Comparison of ENCODE assay signal across 21 cellular contexts in the genomic region with DNA sequence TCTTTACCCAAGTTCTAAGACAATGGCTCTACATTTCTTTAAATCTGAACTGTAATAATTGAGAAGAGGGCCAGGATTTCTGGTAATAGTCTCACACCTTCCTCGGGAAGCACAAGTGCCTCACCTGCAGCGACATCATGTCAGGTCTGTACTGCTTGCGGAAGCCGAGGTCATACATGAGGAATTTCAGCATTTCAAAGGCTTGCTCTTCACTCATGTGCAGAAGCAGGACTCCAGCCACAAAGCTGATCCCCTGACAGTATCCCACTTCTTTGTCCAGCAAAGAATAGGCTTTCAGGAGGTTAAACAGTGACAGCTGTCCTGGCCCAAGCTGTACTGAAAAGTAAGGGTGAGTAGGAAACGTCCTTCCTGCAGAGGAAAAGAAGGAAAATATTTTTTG.
A peak's percentile ranks its signal among the peaks of the same experiment; 100 is the strongest.
DNase-seq lines count a peak whose midpoint lies in the region; ATAC-seq, FAIRE-seq and TF ChIP-seq lines count a peak whose summit lies in the region.
"Had no signal": no experiment of that assay in that cellular context is flagged by ENCODE, and none has a peak within 500 bp of the region (broad histone marks: within the 10 kb centered on the region; RNA-seq: fewer than 3 reads in every experiment).

No MANE protein-coding gene starts in this region.

- TF ChIP-seq CTCF in GM12864 (IDR thresholded peaks at IDR 0.05; ENCODE audit: low read depth, low read length, missing control alignments) (no peak), nephron progenitor cell (IDR thresholded peaks at IDR 0.05) (no peak)

- no peaks in the 10 kb centered on the region for H3K9me3 Mint-ChIP-seq in activated naive CD8-positive, alpha-beta T cell treated with anti-CD3 and anti-CD28 coated beads for 36 hours
- no peaks in the 10 kb centered on the region for H3K9me3 Mint-ChIP-seq in nephron progenitor cell
- H3K9me3 Mint-ChIP-seq: activated naive CD8-positive, alpha-beta T cell treated with anti-CD3 and anti-CD28 coated beads, Interleukin-2, amount 10 ng/mL, durations not matched to agents 7 days and 5 days; naive thymus-derived CD8-positive, alpha-beta T cell; T-cell had no signal

- H3K4me3 Mint-ChIP-seq in activated naive CD8-positive, alpha-beta T cell treated with anti-CD3 and anti-CD28 coated beads for 36 hours: no peak overlapping the region
- no peak overlapping the region for H3K4me3 Mint-ChIP-seq in nephron progenitor cell
- H3K4me3 Mint-ChIP-seq: activated naive CD8-positive, alpha-beta T cell treated with anti-CD3 and anti-CD28 coated beads, Interleukin-2, amount 10 ng/mL, durations not matched to agents 7 days and 5 days; CD14-positive monocyte; naive thymus-derived CD8-positive, alpha-beta T cell; T-cell had no signal

- peak overlapping the region; percentile 3; the same call in 1 of the 2 replicates for H3K4me3 ChIP-seq in GM12864 (ENCODE audit: low read depth, low read length)
- H3K4me3 ChIP-seq: right lobe of liver, stomach, tibial artery had no signal

- DNase-seq in GM12864 (ENCODE audit: low read depth) (no peak), H54 (ENCODE audit: insufficient read length, low spot score) (no peak), nephron progenitor cell (no peak), NCI-H510A (lab: John Stamatoyannopoulos, UW) (no peak)
- no peak for DNase-seq in activated naive CD8-positive, alpha-beta T cell treated with anti-CD3 and anti-CD28 coated beads for 36 hours
- no peak for DNase-seq in stimulated activated CD4-positive, alpha-beta T cell treated with anti-CD3 and anti-CD28 coated beads, Interleukin-2, amount 100 ng/mL, for 48 hours
- DNase-seq: activated CD4-positive, CD25-positive, alpha-beta regulatory T cell treated with anti-CD3 and anti-CD28 coated beads, Interleukin-2, amount 50 U/mL, for 72 hours; activated CD8-positive, alpha-beta memory T cell treated with anti-CD3 and anti-CD28 coated beads for 24 hours; activated naive CD8-positive, alpha-beta T cell treated with anti-CD3 and anti-CD28 coated beads, Interleukin-2, amount 10 ng/mL, durations not matched to agents 7 days and 5 days; cerebellar nuclear complex; head of caudate nucleus; naive thymus-derived CD8-positive, alpha-beta T cell; NCI-H2171 treated with DMSO at 0.1 percent for 48 hours; NCI-H526; right lobe of liver; stomach; T-cell; tibial artery had no signal

- H3K4me1 Mint-ChIP-seq in activated naive CD8-positive, alpha-beta T cell treated with anti-CD3 and anti-CD28 coated beads for 36 hours: peaks cover 41% of the 10 kb centered on the region
- H3K4me1 Mint-ChIP-seq in nephron progenitor cell: peaks cover 5% of the 10 kb centered on the region
- H3K4me1 Mint-ChIP-seq: CD14-positive monocyte had no signal

- peak overlapping the region; percentile 75 for H3K27ac Mint-ChIP-seq in activated naive CD8-positive, alpha-beta T cell treated with anti-CD3 and anti-CD28 coated beads for 36 hours
- H3K27ac Mint-ChIP-seq in nephron progenitor cell: peak overlapping the region; percentile 76
- H3K27ac Mint-ChIP-seq: activated naive CD8-positive, alpha-beta T cell treated with anti-CD3 and anti-CD28 coated beads, Interleukin-2, amount 10 ng/mL, durations not matched to agents 7 days and 5 days; CD14-positive monocyte had no signal

- TF ChIP-seq POLR2A in H54 (IDR thresholded peaks at IDR 0.05; ENCODE audit: low read depth, low read length): no peak

- ATAC-seq in GM21717 (IDR thresholded peaks at IDR 0.05; ENCODE audit: unreplicated experiment): no peak
- ATAC-seq: naive thymus-derived CD8-positive, alpha-beta T cell; right lobe of liver had no signal

- H3K36me3 Mint-ChIP-seq in activated naive CD8-positive, alpha-beta T cell treated with anti-CD3 and anti-CD28 coated beads for 36 hours: peaks cover 33% of the 10 kb centered on the region
- no peaks in the 10 kb centered on the region for H3K36me3 Mint-ChIP-seq in nephron progenitor cell (ENCODE audit: low read depth)

- peak; percentile 41 for FAIRE-seq in H54 (lab: Jason Lieb, UNC)
- FAIRE-seq: RCC 7860 had no signal

- H3K27me3 Mint-ChIP-seq in activated naive CD8-positive, alpha-beta T cell treated with anti-CD3 and anti-CD28 coated beads for 36 hours: no peaks in the 10 kb centered on the region
- peaks cover 2% of the 10 kb centered on the region for H3K27me3 Mint-ChIP-seq in nephron progenitor cell (ENCODE audit: low read depth, poor library complexity)
- H3K27me3 Mint-ChIP-seq: activated naive CD8-positive, alpha-beta T cell treated with anti-CD3 and anti-CD28 coated beads, Interleukin-2, amount 10 ng/mL, durations not matched to agents 7 days and 5 days; naive thymus-derived CD8-positive, alpha-beta T cell; T-cell had no signal
